29 cellular contexts compared by ENCODE assay signal in the genomic region with DNA sequence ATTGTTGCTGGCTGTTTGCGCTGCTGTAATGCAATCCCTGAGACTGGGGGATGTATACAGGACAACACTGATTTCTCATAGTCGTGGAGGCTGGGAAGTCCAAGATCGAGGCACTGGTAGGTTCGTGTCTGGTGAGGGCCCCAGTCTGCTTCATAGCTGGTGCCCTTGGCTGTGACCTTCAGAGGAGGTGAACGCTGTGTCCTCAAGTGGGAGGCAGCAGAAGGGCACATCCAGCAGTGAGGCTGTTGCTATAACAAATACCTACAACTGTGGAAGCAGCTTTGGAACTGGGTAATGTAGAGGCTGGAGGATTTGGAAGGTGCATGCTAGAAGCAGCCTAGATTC. TPM values are rescaled to one million over a fixed set of nuclear protein-coding genes. Genes with fewer than 3 reads are reported as not detected.
"Had no signal": no experiment of that assay in that cellular context is flagged by ENCODE, and none has a peak within 500 bp of the region (broad histone marks: within the 10 kb centered on the region; RNA-seq: fewer than 3 reads in every experiment).

No MANE protein-coding gene starts in this region.

- DNase-seq: activated CD4-positive, alpha-beta T cell treated with anti-CD3 and anti-CD28 coated beads for 48 hours; activated CD4-positive, alpha-beta T cell treated with anti-CD3 and anti-CD28 coated beads, Interleukin-2, amount 50 U/mL, for 4 hours; activated CD8-positive, alpha-beta memory T cell treated with anti-CD3 and anti-CD28 coated beads, Interleukin-2, amount 50 U/mL, for 48 hours; activated CD8-positive, alpha-beta T cell treated with anti-CD3 and anti-CD28 coated beads, Interleukin-2, amount 10 ng/mL, durations not matched to agents 7 days and 5 days; activated naive CD4-positive, alpha-beta T cell treated with anti-CD3 and anti-CD28 coated beads for 36 hours; activated naive CD8-positive, alpha-beta T cell treated with anti-CD3 and anti-CD28 coated beads for 36 hours; activated T-cell treated with anti-CD3 and anti-CD28 coated beads, Interleukin-2, amount 50 U/mL, for 1 hour; brain microvascular endothelial cell; cerebellar nuclear complex; KG1; MG63; MV-4-11; NCI-H1417 treated with DMSO at 0.1 percent for 48 hours; NCI-H1694; NCI-H2081; NCI-H510A; NCI-H526 treated with DMSO at 0.1 percent for 48 hours; SW 1271 had no signal

- H3K4me3 Mint-ChIP-seq: activated CD8-positive, alpha-beta T cell treated with anti-CD3 and anti-CD28 coated beads, Interleukin-2, amount 10 ng/mL, durations not matched to agents 7 days and 5 days; activated naive CD4-positive, alpha-beta T cell treated with anti-CD3 and anti-CD28 coated beads for 36 hours; activated naive CD8-positive, alpha-beta T cell treated with anti-CD3 and anti-CD28 coated beads for 36 hours; IgD-negative memory B cell had no signal

- H3K9me3 ChIP-seq: MG63, SJSA1 had no signal

- H3K27ac Mint-ChIP-seq: activated CD8-positive, alpha-beta T cell treated with anti-CD3 and anti-CD28 coated beads, Interleukin-2, amount 10 ng/mL, durations not matched to agents 7 days and 5 days; activated naive CD4-positive, alpha-beta T cell treated with anti-CD3 and anti-CD28 coated beads for 36 hours; activated naive CD8-positive, alpha-beta T cell treated with anti-CD3 and anti-CD28 coated beads for 36 hours had no signal

- H3K36me3 ChIP-seq: brain microvascular endothelial cell, cardiac muscle cell, MG63, SJSA1 had no signal

- H3K4me1 Mint-ChIP-seq: activated naive CD8-positive, alpha-beta T cell treated with anti-CD3 and anti-CD28 coated beads for 36 hours had no signal

- ATAC-seq: activated CD4-positive, CD25-positive, alpha-beta regulatory T cell treated with anti-CD3 and anti-CD28 coated beads, Interleukin-2, amount 50 U/mL, for 24 hours; activated CD8-positive, alpha-beta T cell treated with anti-CD3 and anti-CD28 coated beads, Interleukin-2, amount 10 ng/mL, durations not matched to agents 7 days and 5 days; Right ventricle myocardium inferior; SK-N-SH treated with all-trans-retinoic acid at 6 μM for 48 hours had no signal

- H3K9me3 Mint-ChIP-seq: activated naive CD4-positive, alpha-beta T cell treated with anti-CD3 and anti-CD28 coated beads for 36 hours; activated naive CD8-positive, alpha-beta T cell treated with anti-CD3 and anti-CD28 coated beads for 36 hours; IgD-negative memory B cell had no signal

- H3K27ac ChIP-seq: brain microvascular endothelial cell, cardiac muscle cell, SJSA1 had no signal

- H3K36me3 Mint-ChIP-seq: activated naive CD8-positive, alpha-beta T cell treated with anti-CD3 and anti-CD28 coated beads for 36 hours had no signal

- H3K4me3 ChIP-seq: cardiac muscle cell, MG63, SJSA1 had no signal

- H3K4me1 ChIP-seq: SJSA1 had no signal

- H3K27me3 ChIP-seq: cardiac muscle cell, SJSA1 had no signal

RNA-seq across cellular contexts. Expression of a gene that starts 21.3 kb away (rescaled TPM):
- total RNA-seq: activated CD8-positive, alpha-beta T cell treated with anti-CD3 and anti-CD28 coated beads, Interleukin-2, amount 10 ng/mL, durations not matched to agents 7 days and 5 days; activated naive CD4-positive, alpha-beta T cell treated with anti-CD3 and anti-CD28 coated beads for 36 hours; activated naive CD8-positive, alpha-beta T cell treated with anti-CD3 and anti-CD28 coated beads for 36 hours; cardiac muscle cell; LHCN-M2; OCI-LY7; Right ventricle myocardium inferior; RPMI7951; SJSA1; T-helper 1 cell treated with Interleukin-12 subunit alpha and Interleukin-12 subunit beta and Interleukin-4 antibody, amounts not matched to agents 30 ng/mL and 1 ng/mL, for 36 hours had no signal
- polyA plus RNA-seq: adipose tissue, cardiac muscle cell, IgD-negative memory B cell had no signal

RNA-seq across cellular contexts. Expression of a gene that starts 29.0 kb away (rescaled TPM):
- total RNA-seq: activated CD8-positive, alpha-beta T cell treated with anti-CD3 and anti-CD28 coated beads, Interleukin-2, amount 10 ng/mL, durations not matched to agents 7 days and 5 days; activated naive CD4-positive, alpha-beta T cell treated with anti-CD3 and anti-CD28 coated beads for 36 hours; activated naive CD8-positive, alpha-beta T cell treated with anti-CD3 and anti-CD28 coated beads for 36 hours; cardiac muscle cell; LHCN-M2; OCI-LY7; Right ventricle myocardium inferior; RPMI7951; SJSA1; T-helper 1 cell treated with Interleukin-12 subunit alpha and Interleukin-12 subunit beta and Interleukin-4 antibody, amounts not matched to agents 30 ng/mL and 1 ng/mL, for 36 hours had no signal
- polyA plus RNA-seq: adipose tissue, cardiac muscle cell, IgD-negative memory B cell had no signal

RNA-seq across cellular contexts. Expression of a gene that starts 42.6 kb away (rescaled TPM):
- total RNA-seq: activated CD8-positive, alpha-beta T cell treated with anti-CD3 and anti-CD28 coated beads, Interleukin-2, amount 10 ng/mL, durations not matched to agents 7 days and 5 days; activated naive CD4-positive, alpha-beta T cell treated with anti-CD3 and anti-CD28 coated beads for 36 hours; activated naive CD8-positive, alpha-beta T cell treated with anti-CD3 and anti-CD28 coated beads for 36 hours; cardiac muscle cell; LHCN-M2; OCI-LY7; Right ventricle myocardium inferior; RPMI7951; SJSA1; T-helper 1 cell treated with Interleukin-12 subunit alpha and Interleukin-12 subunit beta and Interleukin-4 antibody, amounts not matched to agents 30 ng/mL and 1 ng/mL, for 36 hours had no signal
- polyA plus RNA-seq: adipose tissue, cardiac muscle cell, IgD-negative memory B cell had no signal

RNA-seq across cellular contexts. Expression of a gene that starts 46.1 kb away (rescaled TPM):
- total RNA-seq: activated CD8-positive, alpha-beta T cell treated with anti-CD3 and anti-CD28 coated beads, Interleukin-2, amount 10 ng/mL, durations not matched to agents 7 days and 5 days; activated naive CD4-positive, alpha-beta T cell treated with anti-CD3 and anti-CD28 coated beads for 36 hours; activated naive CD8-positive, alpha-beta T cell treated with anti-CD3 and anti-CD28 coated beads for 36 hours; cardiac muscle cell; LHCN-M2; OCI-LY7; Right ventricle myocardium inferior; RPMI7951; SJSA1; T-helper 1 cell treated with Interleukin-12 subunit alpha and Interleukin-12 subunit beta and Interleukin-4 antibody, amounts not matched to agents 30 ng/mL and 1 ng/mL, for 36 hours had no signal
- polyA plus RNA-seq: adipose tissue, cardiac muscle cell, IgD-negative memory B cell had no signal

RNA-seq across cellular contexts. Expression of a gene that starts 52.8 kb away (rescaled TPM):
- total RNA-seq: activated CD8-positive, alpha-beta T cell treated with anti-CD3 and anti-CD28 coated beads, Interleukin-2, amount 10 ng/mL, durations not matched to agents 7 days and 5 days; activated naive CD4-positive, alpha-beta T cell treated with anti-CD3 and anti-CD28 coated beads for 36 hours; activated naive CD8-positive, alpha-beta T cell treated with anti-CD3 and anti-CD28 coated beads for 36 hours; cardiac muscle cell; LHCN-M2; OCI-LY7; Right ventricle myocardium inferior; RPMI7951; SJSA1; T-helper 1 cell treated with Interleukin-12 subunit alpha and Interleukin-12 subunit beta and Interleukin-4 antibody, amounts not matched to agents 30 ng/mL and 1 ng/mL, for 36 hours had no signal
- polyA plus RNA-seq: cardiac muscle cell, IgD-negative memory B cell had no signal
